9 cellular contexts compared by ENCODE assay signal in genomic region chr17:68197091-68197996, GRCh38. TPM values are rescaled to one million over a fixed set of nuclear protein-coding genes. Genes with fewer than 3 reads are reported as not detected.
DNase-seq lines count a peak whose midpoint lies in the region; ATAC-seq, FAIRE-seq and TF ChIP-seq lines count a peak whose summit lies in the region.
"Had no signal": no experiment of that assay in that cellular context is flagged by ENCODE, and none has a peak within 500 bp of the region (broad histone marks: within the 10 kb centered on the region; RNA-seq: fewer than 3 reads in every experiment).

No MANE protein-coding gene starts in this region.

- H3K9me3 ChIP-seq in kidney (ENCODE audit: control insufficient read depth in 1 of 2, low read length in 2 of 2) (no peaks in the 10 kb centered on the region), thymus (ENCODE audit: control insufficient read depth) (no peaks in the 10 kb centered on the region)

- intact Hi-C loops in Right ventricle myocardium superior (cut with DNase I): no loop called here
- intact Hi-C loops in Right ventricle myocardium inferior (cut with DNase I): no loop called here
- intact Hi-C loops in kidney (cut with DNase I): no loop called here

- H3K27ac ChIP-seq in kidney (ENCODE audit: low read depth in 2 of 2, low read length in 2 of 2) (no peak overlapping the region), thymus (ENCODE audit: low read depth) (no peak overlapping the region)
- H3K27ac ChIP-seq: VCaP had no signal

- 4% methylated on average over 53 of the region's 53 CpGs for WGBS in thymus

- H3K4me1 ChIP-seq in kidney (ENCODE audit: control insufficient read depth in 1 of 2, insufficient read depth in 1 of 2, low read depth in 1 of 2, low read length in 2 of 2): peaks cover 4 to 20% of the 10 kb centered on the region in 2 donors
- peaks cover 31% of the 10 kb centered on the region for H3K4me1 ChIP-seq in thymus (ENCODE audit: control insufficient read depth, insufficient read depth, low read length)

- FAIRE-seq in kidney (lab: Jason Lieb, UNC) (no peak), RCC 7860 (lab: Jason Lieb, UNC) (no peak)

- ATAC-seq in Right ventricle myocardium superior (ENCODE audit: poor library complexity) (no peak), Right ventricle myocardium inferior (no peak), HG02885 (IDR thresholded peaks at IDR 0.05; ENCODE audit: poor library complexity, unreplicated experiment) (no peak)

- H3K9ac ChIP-seq in kidney (ENCODE audit: low read length in 2 of 2): no peak overlapping the region

- H3K27me3 ChIP-seq in thymus (ENCODE audit: control insufficient read depth, insufficient read depth): peaks cover 61% of the 10 kb centered on the region

- DNase-seq in Right ventricle myocardium superior (peak; percentile 52), Right ventricle myocardium inferior (ENCODE audit: missing footprints) (no peak), kidney (peak; percentile 78), RCC 7860 (ENCODE audit: low spot score) (no peak), NCI-H226 (no peak)
- DNase-seq in activated naive CD4-positive, alpha-beta T cell treated with Interleukin-2 at 50 U/mL for 16 hours: peak; percentile 63

- H3K36me3 ChIP-seq in kidney (ENCODE audit: control insufficient read depth in 1 of 2, insufficient read depth in 2 of 2, low read length in 2 of 2): no peaks in the 10 kb centered on the region
- no peaks in the 10 kb centered on the region for H3K36me3 ChIP-seq in thymus (ENCODE audit: control insufficient read depth, insufficient read depth)

- H3K4me3 ChIP-seq in kidney (ENCODE audit: low read length in 2 of 2): no peak overlapping the region
- peak overlapping the region; percentile 41 for H3K4me3 ChIP-seq in thymus (ENCODE audit: low read length)

- no peak for TF ChIP-seq CTCF in kidney (IDR thresholded peaks at IDR 0.05; ENCODE audit: borderline replicate concordance, extremely low read depth, insufficient read depth)

RNA-seq across cellular contexts. Expression of gene AMZ2, which starts 50.5 kb away (rescaled TPM):
- total RNA-seq in Right ventricle myocardium superior (89.5 TPM), Right ventricle myocardium inferior (89.8 TPM), kidney (48.6 TPM)
- polyA plus RNA-seq in kidney (ENCODE audit: insufficient read depth, low read depth, low replicate concordance) (90.9 TPM), thymus (112 TPM)

Comparison
In these comparisons a context has a peak if more than half of its experiments do, and no peak if none do; other contexts are left out.
1. DNase-seq: peak in Right ventricle myocardium superior (single experiment), activated naive CD4-positive, alpha-beta T cell treated with Interleukin-2 at 50 U/mL for 16 hours (single experiment) and kidney (single experiment); none in Right ventricle myocardium inferior (single experiment), RCC 7860 (single experiment) and NCI-H226 (single experiment).